Comparison of ENCODE assay signal across 1 cellular context in genomic region chr21:33892853-33893252, GRCh38.
TF ChIP-seq lines count a peak whose summit lies in the region.

No MANE protein-coding gene starts in this region.

TF ChIP-seq in GM23338, 12 proteins besides CTCF, POLR2A, EP300 and RAD21 (continued from another document):
- no peak for TF ChIP-seq EZH2phosphoT487 (IDR thresholded peaks at IDR 0.05; ENCODE audit: unreplicated experiment)
